ENCODE assay signal across 15 cellular contexts in the genomic region with DNA sequence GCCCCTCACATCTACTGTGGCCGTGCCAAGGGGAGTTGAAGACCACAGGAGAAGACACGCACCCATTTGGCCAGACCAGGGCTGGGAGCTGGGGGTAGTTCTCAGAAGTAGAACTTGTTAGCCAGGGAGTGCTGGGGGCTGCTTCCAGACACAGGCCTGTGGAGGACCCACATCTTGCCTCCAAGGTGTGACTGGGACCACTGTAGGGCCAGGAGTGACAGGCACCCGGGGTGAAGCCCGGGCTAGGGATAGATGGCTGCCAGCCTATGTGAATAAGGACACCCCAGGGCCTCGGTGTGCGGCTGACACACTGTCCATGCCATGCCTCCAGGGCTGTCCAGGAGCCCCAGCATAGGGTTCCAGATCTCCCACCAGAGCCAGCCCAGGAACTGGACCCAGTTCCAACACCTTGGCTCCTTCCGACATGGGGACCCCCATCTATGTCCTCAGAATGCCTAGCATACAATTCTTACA. TPM values are rescaled to one million over a fixed set of nuclear protein-coding genes. Genes with fewer than 3 reads are reported as not detected.
DNase-seq lines count a peak whose midpoint lies in the region; ATAC-seq and TF ChIP-seq lines count a peak whose summit lies in the region.
"Had no signal": no experiment of that assay in that cellular context is flagged by ENCODE, and none has a peak within 500 bp of the region (broad histone marks: within the 10 kb centered on the region; RNA-seq: fewer than 3 reads in every experiment).

No MANE protein-coding gene starts in this region.

- H3K4me2 ChIP-seq in BLaER1 (peak overlapping the region; percentile 93; the same call in 1 of the 2 replicates), fibroblast of lung (ENCODE audit: extremely low read depth, insufficient read depth, low read length) (peak overlapping the region; percentile 69)

- H3K79me2 ChIP-seq in fibroblast of lung (ENCODE audit: control insufficient read depth, insufficient read depth, low read length), result peaks cover 58% of the 10 kb centered on the region

- H3K9me3 ChIP-seq in BLaER1, result peaks cover 5% of the 10 kb centered on the region
- no peaks in the 10 kb centered on the region for H3K9me3 ChIP-seq in RWPE2 (ENCODE audit: severe bottlenecking)
- H3K9me3 ChIP-seq in fibroblast of lung (ENCODE audit: control insufficient read depth, insufficient read depth, low read depth, low read length), result no peaks in the 10 kb centered on the region
- no peaks in the 10 kb centered on the region for H3K9me3 ChIP-seq in prostate gland
- H3K9me3 ChIP-seq: BE2C, testis had no signal

- 0 out of 3 replicates have a peak, but pooled peaks have one; percentile 3 for ATAC-seq in RWPE2 (ENCODE audit: low read depth)
- ATAC-seq in GM21423 (IDR thresholded peaks at IDR 0.05; ENCODE audit: unreplicated experiment), result no peak
- ATAC-seq in GM21576 (IDR thresholded peaks at IDR 0.05; ENCODE audit: unreplicated experiment), result no peak
- ATAC-seq in HG02981 (IDR thresholded peaks at IDR 0.05; ENCODE audit: unreplicated experiment), result no peak

- H3K27ac ChIP-seq in BLaER1 (no peak overlapping the region), RWPE2 (ENCODE audit: poor library complexity, severe bottlenecking) (peak overlapping the region; percentile 53), fibroblast of lung (ENCODE audit: insufficient read depth, low read length) (no peak overlapping the region), prostate gland (peak overlapping the region; percentile 79 to 90), substantia nigra (ENCODE audit: low read depth, low read length, poor library complexity, severe bottlenecking) (no peak overlapping the region)
- H3K27ac ChIP-seq: SK-N-MC, testis had no signal

- no peak overlapping the region for H3K9ac ChIP-seq in BLaER1
- H3K9ac ChIP-seq in fibroblast of lung (ENCODE audit: insufficient read depth, low read length), result no peak overlapping the region

- TF ChIP-seq POLR2A in prostate gland (IDR thresholded peaks at IDR 0.05), result no peak

- H3K4me1 ChIP-seq in BLaER1, result peaks cover 38% of the 10 kb centered on the region
- H3K4me1 ChIP-seq in RWPE2 (ENCODE audit: insufficient read depth, poor library complexity, severe bottlenecking), result peaks cover 12% of the 10 kb centered on the region
- H3K4me1 ChIP-seq in fibroblast of lung (ENCODE audit: control insufficient read depth, extremely low read depth, insufficient read depth, low read length), result peaks cover 13% of the 10 kb centered on the region
- H3K4me1 ChIP-seq in prostate gland (replicated peaks), result peaks cover 14% of the 10 kb centered on the region
- H3K4me1 ChIP-seq: BE2C had no signal

- TF ChIP-seq CTCF in RWPE2 (IDR thresholded peaks at IDR 0.05; ENCODE audit: poor library complexity, severe bottlenecking) (no peak), fibroblast of lung (conservative IDR thresholded peaks at IDR 0.05 in 1 of 2, IDR thresholded peaks at IDR 0.05 in 1 of 2; ENCODE audit: low read depth in 1 of 2, low read length in 2 of 2) (no peak), prostate gland (IDR thresholded peaks at IDR 0.05) (no peak)

- peaks cover 10% of the 10 kb centered on the region for H4K20me1 ChIP-seq in BLaER1
- no peaks in the 10 kb centered on the region for H4K20me1 ChIP-seq in fibroblast of lung (ENCODE audit: control insufficient read depth, extremely low read depth, insufficient read depth, low read length)

- DNase-seq in RWPE2 (ENCODE audit: low spot score) (no peak), fibroblast of lung (ENCODE audit: low read depth in 2 of 2) (no peak), prostate gland (ENCODE audit: low spot score) (no peak), substantia nigra (lab: John Stamatoyannopoulos, UW) (no peak)
- DNase-seq: activated naive CD4-positive, alpha-beta T cell treated with Interleukin-2 at 50 U/mL for 16 hours; BE2C; central memory CD4-positive, alpha-beta T cell; erythroblast; NCI-H2171 treated with DMSO at 0.1 percent for 48 hours had no signal

- no peak overlapping the region for H2AFZ ChIP-seq in fibroblast of lung (ENCODE audit: low read length)

- intact Hi-C loops in prostate gland (cut with DNase I), result no loop called here

- H3K27me3 ChIP-seq in BLaER1, result peaks cover 31% of the 10 kb centered on the region
- H3K27me3 ChIP-seq in RWPE2 (ENCODE audit: insufficient read depth, poor library complexity, severe bottlenecking), result no peaks in the 10 kb centered on the region
- H3K27me3 ChIP-seq in fibroblast of lung (ENCODE audit: control insufficient read depth, insufficient read depth, low read length), result no peaks in the 10 kb centered on the region
- H3K27me3 ChIP-seq in prostate gland (replicated peaks; ENCODE audit: insufficient read depth), result no peaks in the 10 kb centered on the region
- H3K27me3 ChIP-seq: testis had no signal

- 100% methylated on average over 3 of the region's 7 CpGs for WGBS in prostate gland

- no peak overlapping the region for H3K4me3 ChIP-seq in BLaER1
- no peak overlapping the region for H3K4me3 ChIP-seq in RWPE2 (ENCODE audit: severe bottlenecking)
- H3K4me3 ChIP-seq in fibroblast of lung (replicated peaks in 1 of 4; ENCODE audit: control extremely low read depth in 1 of 4, insufficient read depth in 1 of 4, low read depth in 3 of 4, low read length in 4 of 4), result peak overlapping the region in 3 of 4 experiments; percentile 14 to 93 (median 83)
- peak overlapping the region in 1 of 2 donors; percentile 67 for H3K4me3 ChIP-seq in prostate gland
- H3K4me3 ChIP-seq: SK-N-MC, testis had no signal

- H3K36me3 ChIP-seq in BLaER1 (no peaks in the 10 kb centered on the region), RWPE2 (ENCODE audit: low read depth) (no peaks in the 10 kb centered on the region), fibroblast of lung (ENCODE audit: control insufficient read depth, insufficient read depth, low read length) (peaks cover 5% of the 10 kb centered on the region), prostate gland (no peaks in the 10 kb centered on the region)
- H3K36me3 ChIP-seq: BE2C had no signal

RNA-seq across cellular contexts. Expression of gene ANPEP, which starts 1.8 kb away (rescaled TPM):
- total RNA-seq in fibroblast of lung (21.6 and 70.8 TPM in 2 replicates), prostate gland (100 to 1,000 TPM in 1 of 2 donors, 10 to 100 TPM in 1; 41.9 to 152 TPM)
- 72.8 and 116 TPM in 2 replicates for polyA plus RNA-seq in fibroblast of lung
- polyA plus RNA-seq in fibroblast of lung (2012), result 144 and 173 TPM in 2 replicates
- 363 and 403 TPM in 2 replicates for polyA minus RNA-seq in fibroblast of lung (ENCODE audit: low replicate concordance)

RNA-seq across cellular contexts. Expression of gene MESP2, which starts 36.8 kb away (rescaled TPM):
- 0.77 and 0.99 TPM in 2 replicates for total RNA-seq in fibroblast of lung
- 0.24 TPM in 1 of 2 replicates, not detected in the other for polyA plus RNA-seq in fibroblast of lung
- 0.16 and 0.33 TPM in 2 replicates for polyA plus RNA-seq in fibroblast of lung (2012)
- polyA minus RNA-seq in fibroblast of lung (ENCODE audit: low replicate concordance), result not detected in 2 replicates
- total RNA-seq in prostate gland, result 1 to 10 TPM in 1 of 2 donors, not detected in 1; 1.4 TPM

Comparison
In these comparisons a context has a peak if more than half of its experiments do, and no peak if none do; other contexts are left out.
1. H3K27ac ChIP-seq: peak in RWPE2 (single experiment) and prostate gland (2 of 2); none in BLaER1 (single experiment), fibroblast of lung (single experiment) and substantia nigra (single experiment).
2. H3K4me3 ChIP-seq: peak in fibroblast of lung (3 of 4); none in BLaER1 (single experiment) and RWPE2 (single experiment).